ENCODE assay signal across 9 cellular contexts in the genomic region with DNA sequence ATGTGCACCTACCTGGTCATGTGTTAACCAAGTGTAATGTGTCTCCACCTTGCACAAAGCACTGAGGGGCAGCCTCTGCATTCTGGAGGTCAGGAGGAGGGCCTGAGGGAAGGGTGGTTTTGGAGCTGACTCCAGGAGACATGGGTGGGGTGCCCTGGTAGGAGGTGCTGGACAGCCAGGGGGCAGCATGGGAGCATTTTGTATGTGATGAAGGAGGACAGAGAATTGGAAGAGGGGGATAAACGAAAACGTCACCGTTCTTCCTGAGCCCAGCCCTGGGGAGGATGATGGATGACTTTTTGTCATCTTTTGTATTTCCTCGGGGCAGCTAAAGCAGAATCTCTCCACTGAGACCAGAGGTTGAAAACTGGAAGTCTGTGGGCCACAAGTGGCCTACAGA.
DNase-seq lines count a peak whose midpoint lies in the region; ATAC-seq, FAIRE-seq and TF ChIP-seq lines count a peak whose summit lies in the region.
"Had no signal": no experiment of that assay in that cellular context is flagged by ENCODE, and none has a peak within 500 bp of the region (broad histone marks: within the 10 kb centered on the region; RNA-seq: fewer than 3 reads in every experiment).

No MANE protein-coding gene starts in this region.

- H3K27me3 Mint-ChIP-seq in stimulated activated naive CD8-positive, alpha-beta T cell treated with anti-CD3 and anti-CD28 coated beads, Interleukin-15, amount 100 ng/mL, for 72 hours, result no peaks in the 10 kb centered on the region

- H3K4ac ChIP-seq in trophoblast cell (ENCODE audit: low read depth, low read length), result no peak overlapping the region

- no peak overlapping the region for H4K91ac ChIP-seq in trophoblast cell (ENCODE audit: low read depth, low read length)

- peaks cover 2% of the 10 kb centered on the region for H3K4me1 ChIP-seq in mammary epithelial cell (ENCODE audit: insufficient read depth, low read length)
- H3K4me1 ChIP-seq in right lobe of liver, result no peaks in the 10 kb centered on the region
- H3K4me1 ChIP-seq in trophoblast cell (ENCODE audit: control insufficient read depth in 1 of 2, insufficient read depth in 2 of 2, low read length in 2 of 2), result peaks cover 0 to 5% of the 10 kb centered on the region in 2 experiments

- TF ChIP-seq POLR2A in right lobe of liver (IDR thresholded peaks at IDR 0.05) (no peak), H54 (IDR thresholded peaks at IDR 0.05; ENCODE audit: low read depth, low read length) (no peak)

- no peak overlapping the region for H3K27ac Mint-ChIP-seq in stimulated activated naive CD8-positive, alpha-beta T cell treated with anti-CD3 and anti-CD28 coated beads, Interleukin-15, amount 100 ng/mL, for 72 hours

- no peak overlapping the region for H4K12ac ChIP-seq in trophoblast cell (ENCODE audit: low read depth, low read length)

- H3K27ac ChIP-seq in mammary epithelial cell (ENCODE audit: insufficient read depth, low read depth, low read length) (no peak overlapping the region), right lobe of liver (no peak overlapping the region), trophoblast cell (ENCODE audit: low read depth, low read length) (no peak overlapping the region)
- H3K27ac ChIP-seq: PC-9 had no signal

- dilution Hi-C loops in mammary epithelial cell (cut with HindIII; ENCODE audit: low sequenced_read_pairs), result no loop called here

- no peaks in the 10 kb centered on the region for H3K4me1 Mint-ChIP-seq in stimulated activated naive CD8-positive, alpha-beta T cell treated with anti-CD3 and anti-CD28 coated beads, Interleukin-15, amount 100 ng/mL, for 72 hours

- no peak for FAIRE-seq in H54 (lab: Jason Lieb, UNC)

- H2AFZ ChIP-seq in mammary epithelial cell (ENCODE audit: low read depth, low read length), result no peak overlapping the region
- no peak overlapping the region for H2AFZ ChIP-seq in trophoblast cell (ENCODE audit: insufficient read depth, low read length, poor library complexity)
- H2AFZ ChIP-seq: PC-9 had no signal

- H4K8ac ChIP-seq in trophoblast cell (ENCODE audit: low read depth, low read length), result no peak overlapping the region

- H2BK5ac ChIP-seq in trophoblast cell (ENCODE audit: low read depth, low read length, poor library complexity), result no peak overlapping the region

- DNase-seq in BJ (ENCODE audit: low read depth) (no peak), HFF-Myc (ENCODE audit: extremely low read depth, low read depth) (no peak), mammary epithelial cell (peak; percentile 1), right lobe of liver (peak in 2 of 3 donors; percentile 32 to 47), NCI-H2029 (lab: John Stamatoyannopoulos, UW) (no peak), H54 (ENCODE audit: insufficient read length, low spot score) (no peak), trophoblast cell (no peak)
- DNase-seq in stimulated activated naive CD8-positive, alpha-beta T cell treated with anti-CD3 and anti-CD28 coated beads, Interleukin-15, amount 100 ng/mL, for 72 hours, result no peak

- H2BK12ac ChIP-seq in trophoblast cell (ENCODE audit: low read length), result no peak overlapping the region

- H3K9ac ChIP-seq in mammary epithelial cell (ENCODE audit: insufficient read depth, low read length), result no peak overlapping the region
- no peak overlapping the region for H3K9ac ChIP-seq in trophoblast cell (ENCODE audit: low read length)

- in situ Hi-C loops in mammary epithelial cell (cut with MboI; ENCODE audit: low sequenced_read_pairs in 2 of 2), result no loop called here

- ATAC-seq in right lobe of liver, result peak; percentile 56 to 81 (median 60)
- no peak for ATAC-seq in stimulated activated naive CD8-positive, alpha-beta T cell treated with anti-CD3 and anti-CD28 coated beads, Interleukin-15, amount 100 ng/mL, for 72 hours

- WGBS in mammary epithelial cell (ENCODE audit: low coverage, missing lambda C conversion rate), result 100% methylated on average over 1 of the region's 4 CpGs
- 39% methylated on average over 4 of the region's 4 CpGs for WGBS in right lobe of liver (ENCODE audit: insufficient coverage, low coverage, low lambda C conversion rate, missing lambda C conversion rate)
- WGBS in trophoblast cell (ENCODE audit: extremely low coverage, insufficient coverage, insufficient read length), result no CpG with 5 or more reads among the region's 4 CpGs

- H3K9me3 ChIP-seq in mammary epithelial cell (replicated peaks; ENCODE audit: insufficient read depth, low read length) (no peaks in the 10 kb centered on the region), right lobe of liver (no peaks in the 10 kb centered on the region), trophoblast cell (ENCODE audit: insufficient read depth, low read depth, low read length) (no peaks in the 10 kb centered on the region)

- intact Hi-C loops in mammary epithelial cell (cut with micrococcal nuclease) (loop anchor here (1.0 kb wide), 1 partner anchor 437 kb away; no protein-coding TSS in a partner anchor), right lobe of liver (cut with DNase I) (no loop called here)

- CTCF ChIA-PET in BJ (lab: Yijun Ruan, JAX) (interaction anchor here (0.7 to 0.9 kb wide), 2 partner anchors 9 to 694 kb away, joined by 3 read pairs; no protein-coding TSS in a partner anchor), mammary epithelial cell (lab: Charles Lee; ENCODE audit: low non-redundant PET) (no interaction called here)

- H3K14ac ChIP-seq in trophoblast cell (ENCODE audit: low read length), result no peak overlapping the region

- no peak overlapping the region for H3K4me2 ChIP-seq in mammary epithelial cell (ENCODE audit: insufficient read depth, low read depth, low read length)
- no peak overlapping the region for H3K4me2 ChIP-seq in trophoblast cell (ENCODE audit: low read length)
- H3K4me2 ChIP-seq: PC-9 had no signal

- H3K18ac ChIP-seq in trophoblast cell (ENCODE audit: low read length), result no peak overlapping the region

- no peak overlapping the region for H3K4me3 ChIP-seq in BJ (ENCODE audit: low read depth, low read length)
- no peak overlapping the region for H3K4me3 ChIP-seq in HFF-Myc (replicated peaks; ENCODE audit: low read depth, low read length)
- H3K4me3 ChIP-seq in mammary epithelial cell (replicated peaks in 1 of 3; ENCODE audit: insufficient read depth in 1 of 3, low read depth in 2 of 3, low read length in 3 of 3), result no peak overlapping the region
- no peak overlapping the region for H3K4me3 ChIP-seq in right lobe of liver
- no peak overlapping the region for H3K4me3 ChIP-seq in trophoblast cell (ENCODE audit: low read depth, low read length)
- H3K4me3 ChIP-seq: PC-9 had no signal

- TF ChIP-seq CTCF in BJ (IDR thresholded peaks at IDR 0.05; ENCODE audit: insufficient read depth, low read depth, low read length), result peak; percentile 45
- peak; percentile 50 for TF ChIP-seq CTCF in HFF-Myc (IDR thresholded peaks at IDR 0.05; ENCODE audit: low read depth, low read length, missing control alignments)
- TF ChIP-seq CTCF in mammary epithelial cell (conservative IDR thresholded peaks at IDR 0.05 in 1 of 2, IDR thresholded peaks at IDR 0.05 in 1 of 2; ENCODE audit: extremely low read depth in 1 of 2, insufficient read depth in 1 of 2, low read depth in 1 of 2, low read length in 2 of 2), result peak; percentile 18 to 44
- peak; percentile 34 to 43 (median 36) for TF ChIP-seq CTCF in right lobe of liver (IDR thresholded peaks at IDR 0.05)

- H2BK120ac ChIP-seq in trophoblast cell (ENCODE audit: insufficient read depth, low read length, poor library complexity), result no peak overlapping the region

- H3K36me3 ChIP-seq in BJ (ENCODE audit: control insufficient read depth, insufficient read depth, low read length), result no peaks in the 10 kb centered on the region
- H3K36me3 ChIP-seq in mammary epithelial cell (ENCODE audit: insufficient read depth, low read length), result no peaks in the 10 kb centered on the region
- no peaks in the 10 kb centered on the region for H3K36me3 ChIP-seq in right lobe of liver
- H3K36me3 ChIP-seq in trophoblast cell (ENCODE audit: control insufficient read depth in 1 of 2, insufficient read depth in 2 of 2, low read length in 2 of 2), result no peaks in the 10 kb centered on the region

- H3K79me2 ChIP-seq in mammary epithelial cell (ENCODE audit: insufficient read depth, low read length) (no peaks in the 10 kb centered on the region), trophoblast cell (ENCODE audit: control insufficient read depth, insufficient read depth, low read length, poor library complexity) (no peaks in the 10 kb centered on the region)

- H3K23ac ChIP-seq in trophoblast cell (ENCODE audit: low read length), result no peak overlapping the region

- POLR2A ChIA-PET in BJ (lab: Charles Lee), result no interaction called here

- H2AK5ac ChIP-seq in trophoblast cell (ENCODE audit: low read length), result no peak overlapping the region

- no peaks in the 10 kb centered on the region for H4K20me1 ChIP-seq in mammary epithelial cell (ENCODE audit: insufficient read depth, low read length)

- H3K27me3 ChIP-seq in BJ (ENCODE audit: control insufficient read depth, insufficient read depth, low read length) (no peaks in the 10 kb centered on the region), mammary epithelial cell (ENCODE audit: insufficient read depth, low read length) (no peaks in the 10 kb centered on the region), right lobe of liver (no peaks in the 10 kb centered on the region), trophoblast cell (ENCODE audit: insufficient read depth, low read length) (no peaks in the 10 kb centered on the region)

- no peaks in the 10 kb centered on the region for H3K79me1 ChIP-seq in trophoblast cell (ENCODE audit: low read length)

- H3K9me3 Mint-ChIP-seq in stimulated activated naive CD8-positive, alpha-beta T cell treated with anti-CD3 and anti-CD28 coated beads, Interleukin-15, amount 100 ng/mL, for 72 hours, result no peaks in the 10 kb centered on the region

- no TSS peak for BruUV-seq in mammary epithelial cell (replicated peaks; lab: Mats Ljungman, UMichigan)

- no peak overlapping the region for H3K4me3 Mint-ChIP-seq in stimulated activated naive CD8-positive, alpha-beta T cell treated with anti-CD3 and anti-CD28 coated beads, Interleukin-15, amount 100 ng/mL, for 72 hours

Comparison
In these comparisons a context has a peak if more than half of its experiments do, and no peak if none do; other contexts are left out.
1. DNase-seq: peak in mammary epithelial cell (single experiment) and right lobe of liver (2 of 3); none in BJ (single experiment), HFF-Myc (single experiment), NCI-H2029 (single experiment), H54 (single experiment), stimulated activated naive CD8-positive, alpha-beta T cell treated with anti-CD3 and anti-CD28 coated beads, Interleukin-15, amount 100 ng/mL, for 72 hours (0 of 2) and trophoblast cell (0 of 2).
2. Peak in every context shown above with its lines, with median percentiles within 50 percentile points of each other: CTCF ChIP-seq.